Comparison of ENCODE assay signal across 40 cellular contexts in the genomic region with DNA sequence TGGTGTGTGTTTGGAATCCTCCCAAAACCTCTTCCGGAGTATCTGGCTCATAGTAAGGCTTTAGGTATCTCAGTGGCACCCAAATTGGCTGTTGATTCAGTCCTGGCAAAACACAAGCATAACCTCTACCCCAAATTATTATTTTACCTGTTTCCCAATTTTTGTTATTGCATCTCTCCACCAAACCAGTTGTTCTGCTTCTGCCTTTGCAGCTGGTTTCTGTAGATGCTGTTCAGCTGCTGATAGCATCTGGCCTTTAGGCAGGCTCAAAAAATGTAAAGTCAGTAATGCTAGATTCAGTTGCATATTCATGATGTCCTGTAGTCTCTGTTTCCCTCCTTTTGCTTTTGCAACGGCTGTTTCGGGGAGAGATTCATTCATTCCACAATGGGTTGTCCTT. TPM values are rescaled to one million over a fixed set of nuclear protein-coding genes. Genes with fewer than 3 reads are reported as not detected.
"Had no signal": no experiment of that assay in that cellular context is flagged by ENCODE, and none has a peak within 500 bp of the region (broad histone marks: within the 10 kb centered on the region; RNA-seq: fewer than 3 reads in every experiment).

No MANE protein-coding gene starts in this region.

- H3K4me1 Mint-ChIP-seq: activated naive CD4-positive, alpha-beta T cell treated with anti-CD3 and anti-CD28 coated beads, Interleukin-2, amount 10 ng/mL, durations not matched to agents 7 days and 5 days; activated naive CD4-positive, alpha-beta T cell treated with anti-CD3 and anti-CD28 coated beads, Interleukin-2, amount 50 U/mL, for 24 hours; activated naive CD8-positive, alpha-beta T cell treated with anti-CD3 and anti-CD28 coated beads for 36 hours; activated naive CD8-positive, alpha-beta T cell treated with anti-CD3 and anti-CD28 coated beads, Interleukin-2, amount 10 ng/mL, durations not matched to agents 7 days and 5 days; activated naive CD8-positive, alpha-beta T cell treated with anti-CD3 and anti-CD28 coated beads, Interleukin-2, amount 50 U/mL, for 24 hours; activated T-helper 17 cell treated with anti-CD3 and anti-CD28 coated beads, Interleukin-2, amount 50 U/mL, for 72 hours; brain; central memory CD8-positive, alpha-beta T cell had no signal

- H3K27me3 ChIP-seq: adrenal gland, ascending aorta, body of pancreas, brain microvascular endothelial cell, breast epithelium, cardiac muscle cell had no signal

- H3K27me3 Mint-ChIP-seq: activated naive CD4-positive, alpha-beta T cell treated with anti-CD3 and anti-CD28 coated beads, Interleukin-2, amount 10 ng/mL, durations not matched to agents 7 days and 5 days; activated naive CD4-positive, alpha-beta T cell treated with anti-CD3 and anti-CD28 coated beads, Interleukin-2, amount 50 U/mL, for 24 hours; activated naive CD8-positive, alpha-beta T cell; activated naive CD8-positive, alpha-beta T cell treated with anti-CD3 and anti-CD28 coated beads for 36 hours; activated naive CD8-positive, alpha-beta T cell treated with anti-CD3 and anti-CD28 coated beads, Interleukin-2, amount 10 ng/mL, durations not matched to agents 7 days and 5 days; activated naive CD8-positive, alpha-beta T cell treated with anti-CD3 and anti-CD28 coated beads, Interleukin-2, amount 50 U/mL, for 24 hours; activated T-cell treated with anti-CD3 and anti-CD28 coated beads, Interleukin-2, amount 50 U/mL, for 24 hours; activated T-helper 17 cell treated with anti-CD3 and anti-CD28 coated beads, Interleukin-2, amount 50 U/mL, for 72 hours; central memory CD8-positive, alpha-beta T cell had no signal

- H3K36me3 ChIP-seq: adrenal gland, ascending aorta, brain microvascular endothelial cell, breast epithelium, cardiac muscle cell had no signal

- H3K4me3 ChIP-seq: adrenal gland, ascending aorta, body of pancreas, breast epithelium, cardiac muscle cell had no signal

- DNase-seq: activated effector memory CD4-positive, alpha-beta T cell treated with anti-CD3 and anti-CD28 coated beads, Interleukin-2, amount 50 U/mL, for 16 hours; activated effector memory CD4-positive, alpha-beta T cell treated with Interleukin-2 at 50 U/mL for 16 hours; activated gamma-delta T cell; activated gamma-delta T cell treated with Interleukin-2 at 50 U/mL for 16 hours; activated naive CD4-positive, alpha-beta T cell; activated naive CD4-positive, alpha-beta T cell treated with anti-CD3 and anti-CD28 coated beads for 36 hours; activated naive CD4-positive, alpha-beta T cell treated with anti-CD3 and anti-CD28 coated beads, Interleukin-2, amount 10 ng/mL, durations not matched to agents 7 days and 5 days; activated naive CD4-positive, alpha-beta T cell treated with anti-CD3 and anti-CD28 coated beads, Interleukin-2, amount 50 U/mL, for 16 hours; activated naive CD4-positive, alpha-beta T cell treated with Interleukin-2 at 50 U/mL for 16 hours; activated naive CD8-positive, alpha-beta T cell treated with anti-CD3 and anti-CD28 coated beads for 36 hours; activated naive CD8-positive, alpha-beta T cell treated with anti-CD3 and anti-CD28 coated beads, Interleukin-2, amount 10 ng/mL, durations not matched to agents 7 days and 5 days; activated naive CD8-positive, alpha-beta T cell treated with anti-CD3 and anti-CD28 coated beads, Interleukin-2, amount 50 U/mL, for 24 hours; activated T-cell treated with anti-CD3 and anti-CD28 coated beads, Interleukin-2, amount 50 U/mL, for 1 hour; activated T-cell treated with anti-CD3 and anti-CD28 coated beads, Interleukin-2, amount 50 U/mL, for 24 hours; activated T-cell treated with anti-CD3 and anti-CD28 coated beads, Interleukin-2, amount 50 U/mL, for 4 hours; activated T-cell treated with anti-CD3 and anti-CD28 coated beads, Interleukin-2, amount 50 U/mL, for 48 hours; activated T-cell treated with anti-CD3 and anti-CD28 coated beads, Interleukin-2, amount 50 U/mL, for 72 hours; adrenal gland; amniotic stem cell; amygdala; anterior cingulate cortex; aorta; body of pancreas; brain microvascular endothelial cell; caudate nucleus; central memory CD4-positive, alpha-beta T cell; cerebellar nuclear complex had no signal

- H3K27ac Mint-ChIP-seq: activated naive CD4-positive, alpha-beta T cell treated with anti-CD3 and anti-CD28 coated beads for 36 hours; activated naive CD4-positive, alpha-beta T cell treated with anti-CD3 and anti-CD28 coated beads, Interleukin-2, amount 10 ng/mL, durations not matched to agents 7 days and 5 days; activated naive CD4-positive, alpha-beta T cell treated with anti-CD3 and anti-CD28 coated beads, Interleukin-2, amount 50 U/mL, for 24 hours; activated naive CD4-positive, alpha-beta T cell treated with anti-CD3 and anti-CD28 coated beads, Interleukin-2, amount 50 U/mL, for 72 hours; activated naive CD8-positive, alpha-beta T cell; activated naive CD8-positive, alpha-beta T cell treated with anti-CD3 and anti-CD28 coated beads for 36 hours; activated naive CD8-positive, alpha-beta T cell treated with anti-CD3 and anti-CD28 coated beads, Interleukin-2, amount 10 ng/mL, durations not matched to agents 7 days and 5 days; activated naive CD8-positive, alpha-beta T cell treated with anti-CD3 and anti-CD28 coated beads, Interleukin-2, amount 50 U/mL, for 24 hours; activated T-cell treated with anti-CD3 and anti-CD28 coated beads, Interleukin-2, amount 50 U/mL, for 24 hours; activated T-cell treated with anti-CD3 and anti-CD28 coated beads, Interleukin-2, amount 50 U/mL, for 72 hours; activated T-helper 1 cell treated with anti-CD3 and anti-CD28 coated beads, Interleukin-12 subunit alpha, Interleukin-12 subunit beta, Interleukin-2, Interleukin-4 antibody, amounts not matched to agents 30 ng/mL and 10 ng/mL and 1 ng/mL, durations not matched to agents 14 hours and 24 hours and 36 hours; activated T-helper 17 cell treated with anti-CD3 and anti-CD28 coated beads, Interleukin-2, amount 50 U/mL, for 72 hours; activated T-helper 2 cell treated with anti-CD3 and anti-CD28 coated beads, Interferon-gamma antibody, Interleukin-2, Interleukin-4, amounts not matched to agents 10 μg/mL and 5 μg/mL and 100 μg/mL, durations not matched to agents 14 hours and 24 hours and 36 hours; brain had no signal

- H3K27ac ChIP-seq: adrenal gland, ascending aorta, body of pancreas, brain microvascular endothelial cell, breast epithelium, cardiac muscle cell had no signal

- H3K4me1 ChIP-seq: adrenal gland, ascending aorta, body of pancreas, breast epithelium had no signal

- FAIRE-seq: astrocyte, bronchial epithelial cell had no signal

- H3K4me3 Mint-ChIP-seq: activated naive CD4-positive, alpha-beta T cell treated with anti-CD3 and anti-CD28 coated beads for 36 hours; activated naive CD4-positive, alpha-beta T cell treated with anti-CD3 and anti-CD28 coated beads, Interleukin-2, amount 10 ng/mL, durations not matched to agents 7 days and 5 days; activated naive CD4-positive, alpha-beta T cell treated with anti-CD3 and anti-CD28 coated beads, Interleukin-2, amount 50 U/mL, for 24 hours; activated naive CD8-positive, alpha-beta T cell; activated naive CD8-positive, alpha-beta T cell treated with anti-CD3 and anti-CD28 coated beads for 36 hours; activated naive CD8-positive, alpha-beta T cell treated with anti-CD3 and anti-CD28 coated beads, Interleukin-2, amount 10 ng/mL, durations not matched to agents 7 days and 5 days; activated naive CD8-positive, alpha-beta T cell treated with anti-CD3 and anti-CD28 coated beads, Interleukin-2, amount 50 U/mL, for 24 hours; activated T-cell treated with anti-CD3 and anti-CD28 coated beads, Interleukin-2, amount 50 U/mL, for 24 hours; activated T-cell treated with anti-CD3 and anti-CD28 coated beads, Interleukin-2, amount 50 U/mL, for 4 hours; activated T-cell treated with anti-CD3 and anti-CD28 coated beads, Interleukin-2, amount 50 U/mL, for 72 hours; activated T-helper 1 cell treated with anti-CD3 and anti-CD28 coated beads, Interleukin-12 subunit alpha, Interleukin-12 subunit beta, Interleukin-2, Interleukin-4 antibody, amounts not matched to agents 30 ng/mL and 10 ng/mL and 1 ng/mL, durations not matched to agents 14 hours and 24 hours and 36 hours; activated T-helper 17 cell treated with anti-CD3 and anti-CD28 coated beads, Interleukin-2, amount 50 U/mL, for 72 hours; brain; central memory CD8-positive, alpha-beta T cell had no signal

- ATAC-seq: activated naive CD4-positive, alpha-beta T cell treated with anti-CD3 and anti-CD28 coated beads, Interleukin-2, amount 50 U/mL, for 72 hours; activated naive CD8-positive, alpha-beta T cell treated with anti-CD3 and anti-CD28 coated beads, Interleukin-2, amount 50 U/mL, for 24 hours; activated T-cell treated with anti-CD3 and anti-CD28 coated beads, Interleukin-2, amount 50 U/mL, for 4 hours; activated T-cell treated with anti-CD3 and anti-CD28 coated beads, Interleukin-2, amount 50 U/mL, for 72 hours; activated T-helper 17 cell treated with anti-CD3 and anti-CD28 coated beads, Interleukin-2, amount 50 U/mL, for 72 hours; body of pancreas had no signal

RNA-seq across cellular contexts. Expression of a gene that starts 33.8 kb away (rescaled TPM):
- total RNA-seq: ascending aorta had no signal
